13 cellular contexts compared by ENCODE assay signal in genomic region chr2:119647440-119648169, GRCh38. TPM values are rescaled to one million over a fixed set of nuclear protein-coding genes. Genes with fewer than 3 reads are reported as not detected.
A peak's percentile ranks its signal among the peaks of the same experiment; 100 is the strongest.
DNase-seq lines count a peak whose midpoint lies in the region; ATAC-seq, FAIRE-seq and TF ChIP-seq lines count a peak whose summit lies in the region.
"Had no signal": no experiment of that assay in that cellular context is flagged by ENCODE, and none has a peak within 500 bp of the region (broad histone marks: within the 10 kb centered on the region; RNA-seq: fewer than 3 reads in every experiment).

No MANE protein-coding gene starts in this region.

- no peak overlapping the region for H3K27ac Mint-ChIP-seq in GM23338
- H3K27ac Mint-ChIP-seq in activated naive CD4-positive, alpha-beta T cell treated with anti-CD3 and anti-CD28 coated beads for 36 hours: no peak overlapping the region

- no peaks in the 10 kb centered on the region for H3K27me3 Mint-ChIP-seq in GM23338 (ENCODE audit: insufficient read depth, low read depth, poor library complexity)
- no peaks in the 10 kb centered on the region for H3K27me3 Mint-ChIP-seq in activated naive CD4-positive, alpha-beta T cell treated with anti-CD3 and anti-CD28 coated beads for 36 hours (ENCODE audit: low read depth)

- H3K9me3 ChIP-seq in effector memory CD4-positive, alpha-beta T cell (ENCODE audit: control insufficient read depth, low read length): no peaks in the 10 kb centered on the region

- no peak overlapping the region for H3K4me2 ChIP-seq in GM23338

- H3K4me1 ChIP-seq in effector memory CD4-positive, alpha-beta T cell (ENCODE audit: control insufficient read depth, insufficient read depth, low read length, poor library complexity, severe bottlenecking): no peaks in the 10 kb centered on the region
- H3K4me1 ChIP-seq in GM23338 (ENCODE audit: insufficient read depth): peaks cover 5% of the 10 kb centered on the region; the same call in 1 of the 2 replicates

- no peaks in the 10 kb centered on the region for H4K20me1 ChIP-seq in GM23338 (replicated peaks; ENCODE audit: insufficient read depth)

- H3K4me1 Mint-ChIP-seq in GM23338: peaks cover 3% of the 10 kb centered on the region; the same call in 1 of the 3 replicates
- no peaks in the 10 kb centered on the region for H3K4me1 Mint-ChIP-seq in activated naive CD4-positive, alpha-beta T cell treated with anti-CD3 and anti-CD28 coated beads for 36 hours (ENCODE audit: low read depth)

- no peak for FAIRE-seq in bronchial epithelial cell (lab: Jason Lieb, UNC)
- FAIRE-seq: HepG2 had no signal

- no peak overlapping the region for H2AFZ ChIP-seq in GM23338

- no peaks in the 10 kb centered on the region for H3K36me3 Mint-ChIP-seq in GM23338 (ENCODE audit: low read depth)
- no peaks in the 10 kb centered on the region for H3K36me3 Mint-ChIP-seq in activated naive CD4-positive, alpha-beta T cell treated with anti-CD3 and anti-CD28 coated beads for 36 hours (ENCODE audit: low read depth)

- no peak overlapping the region for H3K4me3 ChIP-seq in GM12865 (ENCODE audit: low read depth, low read length)
- no peak overlapping the region for H3K4me3 ChIP-seq in bronchial epithelial cell (ENCODE audit: low read depth, low read length)
- no peak overlapping the region for H3K4me3 ChIP-seq in effector memory CD4-positive, alpha-beta T cell (ENCODE audit: insufficient read depth, low read depth, low read length, poor library complexity, severe bottlenecking)
- H3K4me3 ChIP-seq in GM23338: no peak overlapping the region

- TF ChIP-seq CTCF in GM12865 (IDR thresholded peaks at IDR 0.05; ENCODE audit: insufficient read depth, low read depth, low read length, missing control alignments) (no peak), bronchial epithelial cell (IDR thresholded peaks at IDR 0.05; ENCODE audit: insufficient read depth, low read length, severe bottlenecking) (no peak), GM23338 (conservative IDR thresholded peaks at IDR 0.05; ENCODE audit: low read depth in 2 of 2) (no peak)

- peak; percentile 57 for DNase-seq in GM12865 (ENCODE audit: low read depth)
- peak; percentile 78 for DNase-seq in bronchial epithelial cell (ENCODE audit: low read depth)
- no peak for DNase-seq in effector memory CD4-positive, alpha-beta T cell
- no peak for DNase-seq in mucosa of gallbladder (ENCODE audit: low spot score)
- no peak for DNase-seq in GM23338 (ENCODE audit: low spot score)
- DNase-seq in activated naive CD4-positive, alpha-beta T cell treated with anti-CD3 and anti-CD28 coated beads for 36 hours: no peak
- DNase-seq: cortex of kidney; mesenchymal stem cell; stimulated activated CD4-positive, alpha-beta T cell treated with anti-CD3 and anti-CD28 coated beads, Interleukin-4, amount 100 ng/mL, for 4 hours; T-helper 9 cell had no signal

- H3K9me3 Mint-ChIP-seq in GM23338: no peaks in the 10 kb centered on the region
- no peaks in the 10 kb centered on the region for H3K9me3 Mint-ChIP-seq in activated naive CD4-positive, alpha-beta T cell treated with anti-CD3 and anti-CD28 coated beads for 36 hours

- no peaks in the 10 kb centered on the region for H3F3A ChIP-seq in GM23338 (replicated peaks; ENCODE audit: low read depth)

- no peaks in the 10 kb centered on the region for H3K79me2 ChIP-seq in GM23338 (replicated peaks; ENCODE audit: insufficient read depth)

- no peak overlapping the region for H3K27ac ChIP-seq in effector memory CD4-positive, alpha-beta T cell (ENCODE audit: insufficient read depth, low read length, poor library complexity, severe bottlenecking)
- H3K27ac ChIP-seq in GM23338 (ENCODE audit: low read depth): no peak overlapping the region

- H3K36me3 ChIP-seq in bronchial epithelial cell (ENCODE audit: control insufficient read depth, insufficient read depth, low read length) (no peaks in the 10 kb centered on the region), GM23338 (ENCODE audit: insufficient read depth) (no peaks in the 10 kb centered on the region)
- no peaks in the 10 kb centered on the region for H3K36me3 ChIP-seq in effector memory CD4-positive, alpha-beta T cell (ENCODE audit: control insufficient read depth, insufficient read depth, low read length)

- CTCF ChIA-PET in activated naive CD4-positive, alpha-beta T cell treated with anti-CD3 and anti-CD28 coated beads for 36 hours (lab: Charles Lee): interaction anchor here (1.0 kb wide), 1 partner anchor 10 kb away, joined by 3 read pairs; no protein-coding TSS in a partner anchor

- no peaks in the 10 kb centered on the region for H3K27me3 ChIP-seq in bronchial epithelial cell (ENCODE audit: control insufficient read depth, insufficient read depth, low read length)
- H3K27me3 ChIP-seq in effector memory CD4-positive, alpha-beta T cell (replicated peaks; ENCODE audit: control insufficient read depth, insufficient read depth, low read length, poor library complexity, severe bottlenecking): no peaks in the 10 kb centered on the region
- H3K27me3 ChIP-seq in GM23338 (ENCODE audit: insufficient read depth): no peaks in the 10 kb centered on the region

- no peak overlapping the region for H3K4me3 Mint-ChIP-seq in GM23338
- H3K4me3 Mint-ChIP-seq in activated naive CD4-positive, alpha-beta T cell treated with anti-CD3 and anti-CD28 coated beads for 36 hours: no peak overlapping the region

- intact Hi-C loops in activated naive CD4-positive, alpha-beta T cell treated with anti-CD3 and anti-CD28 coated beads for 36 hours (cut with micrococcal nuclease): loop anchor here (10.0 kb wide), 1 partner anchor 133 kb away; no protein-coding TSS in a partner anchor

- no peaks in the 10 kb centered on the region for H3K9me2 ChIP-seq in GM23338 (ENCODE audit: insufficient read depth)

- ATAC-seq in GM21619 (IDR thresholded peaks at IDR 0.05; ENCODE audit: unreplicated experiment) (peak; percentile 89), HG03565 (IDR thresholded peaks at IDR 0.05; ENCODE audit: unreplicated experiment) (peak; percentile 86), GM23338 (no peak)
- ATAC-seq: HepG2 had no signal

TF ChIP-seq in GM23338, 12 proteins besides CTCF, POLR2A, EP300 and RAD21 (continues in another document):
- TF ChIP-seq, protein P1, sequence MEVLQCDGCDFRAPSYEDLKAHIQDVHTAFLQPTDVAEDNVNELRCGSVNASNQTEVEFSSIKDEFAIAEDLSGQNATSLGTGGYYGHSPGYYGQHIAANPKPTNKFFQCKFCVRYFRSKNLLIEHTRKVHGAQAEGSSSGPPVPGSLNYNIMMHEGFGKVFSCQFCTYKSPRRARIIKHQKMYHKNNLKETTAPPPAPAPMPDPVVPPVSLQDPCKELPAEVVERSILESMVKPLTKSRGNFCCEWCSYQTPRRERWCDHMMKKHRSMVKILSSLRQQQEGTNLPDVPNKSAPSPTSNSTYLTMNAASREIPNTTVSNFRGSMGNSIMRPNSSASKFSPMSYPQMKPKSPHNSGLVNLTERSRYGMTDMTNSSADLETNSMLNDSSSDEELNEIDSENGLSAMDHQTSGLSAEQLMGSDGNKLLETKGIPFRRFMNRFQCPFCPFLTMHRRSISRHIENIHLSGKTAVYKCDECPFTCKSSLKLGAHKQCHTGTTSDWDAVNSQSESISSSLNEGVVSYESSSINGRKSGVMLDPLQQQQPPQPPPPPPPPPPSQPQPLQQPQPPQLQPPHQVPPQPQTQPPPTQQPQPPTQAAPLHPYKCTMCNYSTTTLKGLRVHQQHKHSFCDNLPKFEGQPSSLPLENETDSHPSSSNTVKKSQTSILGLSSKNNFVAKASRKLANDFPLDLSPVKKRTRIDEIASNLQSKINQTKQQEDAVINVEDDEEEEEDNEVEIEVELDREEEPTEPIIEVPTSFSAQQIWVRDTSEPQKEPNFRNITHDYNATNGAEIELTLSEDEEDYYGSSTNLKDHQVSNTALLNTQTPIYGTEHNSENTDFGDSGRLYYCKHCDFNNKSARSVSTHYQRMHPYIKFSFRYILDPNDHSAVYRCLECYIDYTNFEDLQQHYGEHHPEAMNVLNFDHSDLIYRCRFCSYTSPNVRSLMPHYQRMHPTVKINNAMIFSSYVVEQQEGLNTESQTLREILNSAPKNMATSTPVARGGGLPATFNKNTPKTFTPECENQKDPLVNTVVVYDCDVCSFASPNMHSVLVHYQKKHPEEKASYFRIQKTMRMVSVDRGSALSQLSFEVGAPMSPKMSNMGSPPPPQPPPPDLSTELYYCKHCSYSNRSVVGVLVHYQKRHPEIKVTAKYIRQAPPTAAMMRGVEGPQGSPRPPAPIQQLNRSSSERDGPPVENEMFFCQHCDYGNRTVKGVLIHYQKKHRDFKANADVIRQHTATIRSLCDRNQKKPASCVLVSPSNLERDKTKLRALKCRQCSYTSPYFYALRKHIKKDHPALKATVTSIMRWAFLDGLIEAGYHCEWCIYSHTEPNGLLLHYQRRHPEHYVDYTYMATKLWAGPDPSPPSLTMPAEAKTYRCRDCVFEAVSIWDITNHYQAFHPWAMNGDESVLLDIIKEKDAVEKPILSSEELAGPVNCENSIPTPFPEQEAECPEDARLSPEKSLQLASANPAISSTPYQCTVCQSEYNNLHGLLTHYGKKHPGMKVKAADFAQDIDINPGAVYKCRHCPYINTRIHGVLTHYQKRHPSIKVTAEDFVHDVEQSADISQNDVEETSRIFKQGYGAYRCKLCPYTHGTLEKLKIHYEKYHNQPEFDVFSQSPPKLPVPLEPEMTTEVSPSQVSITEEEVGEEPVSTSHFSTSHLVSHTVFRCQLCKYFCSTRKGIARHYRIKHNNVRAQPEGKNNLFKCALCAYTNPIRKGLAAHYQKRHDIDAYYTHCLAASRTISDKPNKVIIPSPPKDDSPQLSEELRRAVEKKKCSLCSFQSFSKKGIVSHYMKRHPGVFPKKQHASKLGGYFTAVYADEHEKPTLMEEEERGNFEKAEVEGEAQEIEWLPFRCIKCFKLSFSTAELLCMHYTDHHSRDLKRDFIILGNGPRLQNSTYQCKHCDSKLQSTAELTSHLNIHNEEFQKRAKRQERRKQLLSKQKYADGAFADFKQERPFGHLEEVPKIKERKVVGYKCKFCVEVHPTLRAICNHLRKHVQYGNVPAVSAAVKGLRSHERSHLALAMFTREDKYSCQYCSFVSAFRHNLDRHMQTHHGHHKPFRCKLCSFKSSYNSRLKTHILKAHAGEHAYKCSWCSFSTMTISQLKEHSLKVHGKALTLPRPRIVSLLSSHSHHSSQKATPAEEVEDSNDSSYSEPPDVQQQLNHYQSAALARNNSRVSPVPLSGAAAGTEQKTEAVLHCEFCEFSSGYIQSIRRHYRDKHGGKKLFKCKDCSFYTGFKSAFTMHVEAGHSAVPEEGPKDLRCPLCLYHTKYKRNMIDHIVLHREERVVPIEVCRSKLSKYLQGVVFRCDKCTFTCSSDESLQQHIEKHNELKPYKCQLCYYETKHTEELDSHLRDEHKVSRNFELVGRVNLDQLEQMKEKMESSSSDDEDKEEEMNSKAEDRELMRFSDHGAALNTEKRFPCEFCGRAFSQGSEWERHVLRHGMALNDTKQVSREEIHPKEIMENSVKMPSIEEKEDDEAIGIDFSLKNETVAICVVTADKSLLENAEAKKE (CRISPR knock-in tag; IDR thresholded peaks at IDR 0.05): no peak
- no peak for TF ChIP-seq ZNF331 (CRISPR knock-in tag; IDR thresholded peaks at IDR 0.05; ENCODE audit: low read depth)
- TF ChIP-seq EZH2phosphoT487 (IDR thresholded peaks at IDR 0.05; ENCODE audit: unreplicated experiment): no peak

RNA-seq across cellular contexts. Expression of gene TMEM177, which starts 31.4 kb away (rescaled TPM):
- 6.6 and 9.6 TPM in 2 replicates for total RNA-seq in bronchial epithelial cell
- total RNA-seq in mucosa of gallbladder: 18.9 TPM
- 52.0 and 58.7 TPM in 2 replicates for total RNA-seq in GM23338 (2014; rRNA removed; shearing (Covaris generic))
- 45.1 and 50.5 TPM in 2 replicates for polyA plus RNA-seq in GM23338 (2016; fragmentation: Nextera tagmentation; extraction: Ambion mirVana)
- 10 to 100 TPM; 11.9 to 13.3 TPM for total RNA-seq in activated naive CD4-positive, alpha-beta T cell treated with anti-CD3 and anti-CD28 coated beads for 36 hours

Comparison
In these comparisons a context has a peak if more than half of its experiments do, and no peak if none do; other contexts are left out.
1. DNase-seq: peak in GM12865 (single experiment) and bronchial epithelial cell (single experiment); none in effector memory CD4-positive, alpha-beta T cell (0 of 3), mucosa of gallbladder (single experiment), GM23338 (single experiment) and activated naive CD4-positive, alpha-beta T cell treated with anti-CD3 and anti-CD28 coated beads for 36 hours (single experiment).